ENCODE assay signal across 8 cellular contexts in the genomic region with DNA sequence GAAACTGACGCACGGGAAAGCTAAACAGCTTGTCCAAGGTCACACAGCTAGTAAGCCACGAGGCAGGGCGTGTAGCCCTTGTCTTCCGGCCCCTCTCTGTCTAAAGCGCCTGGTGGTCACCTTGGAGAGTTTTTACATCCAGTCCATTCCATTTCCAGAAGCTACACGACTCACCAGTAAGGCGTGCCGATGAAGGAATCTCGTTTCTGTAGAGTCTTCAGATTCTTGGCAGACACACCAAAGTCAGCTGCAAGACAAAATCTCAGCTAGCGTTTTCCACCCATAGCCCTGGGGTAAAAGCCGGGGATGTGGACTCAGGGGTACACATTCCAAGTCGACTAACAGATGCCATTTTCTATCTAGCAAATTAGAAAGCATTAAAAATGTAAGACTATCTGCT.
DNase-seq lines count a peak whose midpoint lies in the region; ATAC-seq and TF ChIP-seq lines count a peak whose summit lies in the region.

No MANE protein-coding gene starts in this region.

- H3K36me3 ChIP-seq in SK-N-SH (replicated peaks in 1 of 2; ENCODE audit: control insufficient read depth in 1 of 2, insufficient read depth in 2 of 2, low read length in 1 of 2) (no peaks in the 10 kb centered on the region), fibroblast of lung (ENCODE audit: control insufficient read depth, insufficient read depth, low read length) (peaks cover 6% of the 10 kb centered on the region), sigmoid colon (no peaks in the 10 kb centered on the region)

- no peaks in the 10 kb centered on the region; the same call in 1 of the 2 replicates for H3K79me2 ChIP-seq in SK-N-SH (ENCODE audit: insufficient read depth)
- no peaks in the 10 kb centered on the region for H3K79me2 ChIP-seq in fibroblast of lung (ENCODE audit: control insufficient read depth, insufficient read depth, low read length)

- H3K27me3 ChIP-seq in SK-N-SH (ENCODE audit: insufficient read depth), result no peaks in the 10 kb centered on the region
- H3K27me3 ChIP-seq in fibroblast of lung (ENCODE audit: control insufficient read depth, insufficient read depth, low read length), result no peaks in the 10 kb centered on the region
- no peaks in the 10 kb centered on the region for H3K27me3 ChIP-seq in sigmoid colon

- TF ChIP-seq RAD21 in SK-N-SH (IDR thresholded peaks at IDR 0.05; ENCODE audit: low read length), result no peak

- CTCF ChIA-PET in SK-N-SH (lab: Yijun Ruan, JAX), result interaction anchor here (0.7 to 5.6 kb wide), 13 partner anchors 11 to 196 kb away, joined by 3 to 60 read pairs (median 5); partner anchors contain the start of genes STK10 and UBTD2

- no peaks in the 10 kb centered on the region for H4K20me1 ChIP-seq in SK-N-SH (ENCODE audit: insufficient read depth)
- H4K20me1 ChIP-seq in fibroblast of lung (ENCODE audit: control insufficient read depth, extremely low read depth, insufficient read depth, low read length), result no peaks in the 10 kb centered on the region

- no peak for TF ChIP-seq CTCF in SK-N-SH (IDR thresholded peaks at IDR 0.05)
- no peak for TF ChIP-seq CTCF in fibroblast of lung (conservative IDR thresholded peaks at IDR 0.05 in 1 of 2, IDR thresholded peaks at IDR 0.05 in 1 of 2; ENCODE audit: low read depth in 1 of 2, low read length in 2 of 2)
- peak in 1 of 4 experiments; percentile 13 for TF ChIP-seq CTCF in sigmoid colon (IDR thresholded peaks at IDR 0.05)
- TF ChIP-seq CTCF in lower leg skin (IDR thresholded peaks at IDR 0.05), result no peak

- H3K9me3 ChIP-seq in SK-N-SH (no peaks in the 10 kb centered on the region), fibroblast of lung (ENCODE audit: control insufficient read depth, insufficient read depth, low read depth, low read length) (no peaks in the 10 kb centered on the region), sigmoid colon (no peaks in the 10 kb centered on the region)

- peaks cover 10 to 34% of the 10 kb centered on the region in 2 experiments for H3K4me1 ChIP-seq in SK-N-SH (ENCODE audit: control insufficient read depth in 1 of 2, insufficient read depth in 2 of 2, low read depth in 1 of 2, low read length in 1 of 2)
- peaks cover 27% of the 10 kb centered on the region for H3K4me1 ChIP-seq in fibroblast of lung (ENCODE audit: control insufficient read depth, extremely low read depth, insufficient read depth, low read length)
- peaks cover 0 to 59% (median 51%) of the 10 kb centered on the region in 4 donors for H3K4me1 ChIP-seq in sigmoid colon

- no peaks in the 10 kb centered on the region for H3K9me2 ChIP-seq in SK-N-SH

- ATAC-seq in HG03460 (IDR thresholded peaks at IDR 0.05; ENCODE audit: unreplicated experiment), result no peak

- intact Hi-C loops in sigmoid colon (cut with DNase I) (loop anchor here (1.0 to 10.0 kb wide), 4 partner anchors 81 to 587 kb away; partner anchors contain the start of genes SH3PXD2B and STK10), lower leg skin (cut with DNase I; ENCODE audit: low total_unique reads) (loop anchor here (5.0 kb wide), 1 partner anchor 185 kb away; no protein-coding TSS in a partner anchor)

- peak; percentile 71 for DNase-seq in G401 (ENCODE audit: low spot score)
- DNase-seq in SK-N-SH, result no peak
- peak; percentile 54 to 95 for DNase-seq in fibroblast of lung (ENCODE audit: low read depth in 2 of 2)
- no peak for DNase-seq in sigmoid colon
- no peak for DNase-seq in nucleus accumbens (lab: John Stamatoyannopoulos, UW)
- DNase-seq in lower leg skin (ENCODE audit: low spot score in 2 of 2), result no peak
- no peak for DNase-seq in SIG-M5 treated with dmso at 0.1 percent for 504 hours (lab: John Stamatoyannopoulos, UW; ENCODE audit: unreplicated experiment)

- H3K4me3 ChIP-seq in SK-N-SH (ENCODE audit: low read depth in 2 of 2, low read length in 1 of 2), result no peak overlapping the region; a peak in 1 of 4 replicates
- H3K4me3 ChIP-seq in fibroblast of lung (replicated peaks in 1 of 4; ENCODE audit: control extremely low read depth in 1 of 4, insufficient read depth in 1 of 4, low read depth in 3 of 4, low read length in 4 of 4), result no peak overlapping the region
- peak overlapping the region in 3 of 4 donors; percentile 34 to 43 (median 37) for H3K4me3 ChIP-seq in sigmoid colon
- H3K4me3 ChIP-seq in lower leg skin (ENCODE audit: low read depth, poor library complexity, severe bottlenecking), result no peak overlapping the region

- no peak overlapping the region for H3K9ac ChIP-seq in SK-N-SH
- peak overlapping the region; percentile 22 for H3K9ac ChIP-seq in fibroblast of lung (ENCODE audit: insufficient read depth, low read length)

- no peak for TF ChIP-seq EP300 in SK-N-SH (IDR thresholded peaks at IDR 0.05; ENCODE audit: borderline replicate concordance in 1 of 2, low read depth in 1 of 2, low read length in 1 of 2)
- no peak for TF ChIP-seq EP300 in sigmoid colon (IDR thresholded peaks at IDR 0.05)

- peaks cover 15% of the 10 kb centered on the region for H3F3A ChIP-seq in SK-N-SH (replicated peaks; ENCODE audit: insufficient read depth)

- no peak for TF ChIP-seq POLR2A in sigmoid colon (IDR thresholded peaks at IDR 0.05)
- no peak for TF ChIP-seq POLR2A in lower leg skin (IDR thresholded peaks at IDR 0.05)

- H2AFZ ChIP-seq in SK-N-SH (ENCODE audit: low read depth) (no peak overlapping the region; the same call in 1 of the 2 replicates), fibroblast of lung (ENCODE audit: low read length) (peak overlapping the region; percentile 27)

- in situ Hi-C loops in G401 (cut with HindIII; ENCODE audit: low sequenced_read_pairs), result no loop called here

- POLR2A ChIA-PET in SK-N-SH (lab: Yijun Ruan, JAX), result interaction anchor here (1.5 kb wide), 1 partner anchor 176 kb away, joined by 5 read pairs; the partner anchor contains the start of gene UBTD2

- 41% methylated on average over 13 of the region's 13 CpGs for WGBS in SK-N-SH (ENCODE audit: low lambda C conversion rate)
- WGBS in sigmoid colon, 2 donors, result 72 to 75% methylated on average over 13 of the region's 13 CpGs
- WGBS in lower leg skin, 2 donors, result 28 to 33% methylated on average over 13 of the region's 13 CpGs

- H3K4me2 ChIP-seq in SK-N-SH (peak overlapping the region; percentile 2), fibroblast of lung (ENCODE audit: extremely low read depth, insufficient read depth, low read length) (peak overlapping the region; percentile 82)

- peak overlapping the region; percentile 2 to 18; a peak in 2 of 4 replicates for H3K27ac ChIP-seq in SK-N-SH (ENCODE audit: low read depth in 2 of 2, low read length in 1 of 2)
- peak overlapping the region; percentile 67 for H3K27ac ChIP-seq in fibroblast of lung (ENCODE audit: insufficient read depth, low read length)
- H3K27ac ChIP-seq in sigmoid colon, result peak overlapping the region; percentile 24 to 70 (median 57)

TF ChIP-seq in SK-N-SH, 30 proteins besides CTCF, POLR2A, EP300 and RAD21:
- TF ChIP-seq SMC3 (IDR thresholded peaks at IDR 0.05; ENCODE audit: low read depth, low read length), result no peak
- 0 out of 2 replicates have a peak, but pooled peaks have one; percentile 17 for TF ChIP-seq TEAD4 (IDR thresholded peaks at IDR 0.05; ENCODE audit: borderline replicate concordance, insufficient read depth)

Comparison
In these comparisons a context has a peak if more than half of its experiments do, and no peak if none do; other contexts are left out.
1. DNase-seq: peak in G401 (single experiment) and fibroblast of lung (2 of 2); none in SK-N-SH (single experiment), sigmoid colon (single experiment), nucleus accumbens (0 of 56), lower leg skin (0 of 2) and SIG-M5 treated with dmso at 0.1 percent for 504 hours (single experiment).
2. H3K27ac ChIP-seq: peak in every context shown above with its lines; median percentile 67 in fibroblast of lung; 57 in sigmoid colon; 10 in SK-N-SH.
3. H3K4me3 ChIP-seq: peak in sigmoid colon (3 of 4); none in SK-N-SH (0 of 2), fibroblast of lung (0 of 4) and lower leg skin (single experiment).